ENCODE assay signal across 2 cellular contexts in the genomic region with DNA sequence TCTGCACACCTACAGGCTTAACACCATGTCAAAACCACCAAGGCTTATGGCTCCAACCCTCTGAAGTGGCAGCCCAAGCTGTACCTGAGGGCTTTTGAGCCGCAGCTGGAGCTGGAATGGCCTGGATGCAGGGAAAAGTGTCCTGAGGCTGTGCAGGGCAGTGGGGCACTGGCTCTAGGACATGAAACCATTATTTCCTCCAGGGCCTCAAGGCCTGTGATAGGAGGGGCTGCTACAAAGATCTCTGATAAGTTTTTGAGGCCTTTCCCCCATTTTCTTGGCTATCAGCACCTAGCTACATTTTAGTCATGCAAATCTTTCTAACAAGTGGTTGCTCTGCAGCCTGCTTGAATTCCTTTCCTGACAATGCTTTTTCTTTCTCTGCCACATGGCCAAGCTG.
TF ChIP-seq lines count a peak whose summit lies in the region.

No MANE protein-coding gene starts in this region.

TF ChIP-seq in HEK293, 187 proteins besides CTCF, POLR2A, EP300 and RAD21:
- TF ChIP-seq ZNF585B (tag by site-specific recombination; IDR thresholded peaks at IDR 0.05), result peak; percentile 76
- TF ChIP-seq, protein P1, sequence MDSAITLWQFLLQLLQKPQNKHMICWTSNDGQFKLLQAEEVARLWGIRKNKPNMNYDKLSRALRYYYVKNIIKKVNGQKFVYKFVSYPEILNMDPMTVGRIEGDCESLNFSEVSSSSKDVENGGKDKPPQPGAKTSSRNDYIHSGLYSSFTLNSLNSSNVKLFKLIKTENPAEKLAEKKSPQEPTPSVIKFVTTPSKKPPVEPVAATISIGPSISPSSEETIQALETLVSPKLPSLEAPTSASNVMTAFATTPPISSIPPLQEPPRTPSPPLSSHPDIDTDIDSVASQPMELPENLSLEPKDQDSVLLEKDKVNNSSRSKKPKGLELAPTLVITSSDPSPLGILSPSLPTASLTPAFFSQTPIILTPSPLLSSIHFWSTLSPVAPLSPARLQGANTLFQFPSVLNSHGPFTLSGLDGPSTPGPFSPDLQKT (IDR thresholded peaks at IDR 0.05; ENCODE audit: borderline replicate concordance, low read depth, low read length), result no peak
- no peak for TF ChIP-seq GLI4 (tag by site-specific recombination; IDR thresholded peaks at IDR 0.05)
- TF ChIP-seq MYNN (tag by site-specific recombination; IDR thresholded peaks at IDR 0.05; ENCODE audit: borderline replicate concordance), result no peak
- TF ChIP-seq, protein P2, sequence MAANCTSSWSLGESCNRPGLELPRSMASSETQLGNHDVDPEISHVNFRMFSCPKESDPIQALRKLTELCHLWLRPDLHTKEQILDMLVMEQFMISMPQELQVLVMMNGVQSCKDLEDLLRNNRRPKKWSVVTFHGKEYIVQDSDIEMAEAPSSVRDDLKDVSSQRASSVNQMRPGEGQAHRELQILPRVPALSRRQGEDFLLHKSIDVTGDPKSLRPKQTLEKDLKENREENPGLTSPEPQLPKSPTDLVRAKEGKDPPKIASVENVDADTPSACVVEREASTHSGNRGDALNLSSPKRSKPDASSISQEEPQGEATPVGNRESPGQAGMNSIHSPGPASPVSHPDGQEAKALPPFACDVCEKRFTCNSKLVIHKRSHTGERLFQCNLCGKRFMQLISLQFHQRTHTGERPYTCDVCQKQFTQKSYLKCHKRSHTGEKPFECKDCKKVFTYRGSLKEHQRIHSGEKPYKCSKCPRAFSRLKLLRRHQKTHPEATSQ (tag by site-specific recombination; IDR thresholded peaks at IDR 0.05), result no peak
- TF ChIP-seq, protein P3, sequence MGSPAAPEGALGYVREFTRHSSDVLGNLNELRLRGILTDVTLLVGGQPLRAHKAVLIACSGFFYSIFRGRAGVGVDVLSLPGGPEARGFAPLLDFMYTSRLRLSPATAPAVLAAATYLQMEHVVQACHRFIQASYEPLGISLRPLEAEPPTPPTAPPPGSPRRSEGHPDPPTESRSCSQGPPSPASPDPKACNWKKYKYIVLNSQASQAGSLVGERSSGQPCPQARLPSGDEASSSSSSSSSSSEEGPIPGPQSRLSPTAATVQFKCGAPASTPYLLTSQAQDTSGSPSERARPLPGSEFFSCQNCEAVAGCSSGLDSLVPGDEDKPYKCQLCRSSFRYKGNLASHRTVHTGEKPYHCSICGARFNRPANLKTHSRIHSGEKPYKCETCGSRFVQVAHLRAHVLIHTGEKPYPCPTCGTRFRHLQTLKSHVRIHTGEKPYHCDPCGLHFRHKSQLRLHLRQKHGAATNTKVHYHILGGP (tag by site-specific recombination; IDR thresholded peaks at IDR 0.05), result no peak
- TF ChIP-seq, protein P4, sequence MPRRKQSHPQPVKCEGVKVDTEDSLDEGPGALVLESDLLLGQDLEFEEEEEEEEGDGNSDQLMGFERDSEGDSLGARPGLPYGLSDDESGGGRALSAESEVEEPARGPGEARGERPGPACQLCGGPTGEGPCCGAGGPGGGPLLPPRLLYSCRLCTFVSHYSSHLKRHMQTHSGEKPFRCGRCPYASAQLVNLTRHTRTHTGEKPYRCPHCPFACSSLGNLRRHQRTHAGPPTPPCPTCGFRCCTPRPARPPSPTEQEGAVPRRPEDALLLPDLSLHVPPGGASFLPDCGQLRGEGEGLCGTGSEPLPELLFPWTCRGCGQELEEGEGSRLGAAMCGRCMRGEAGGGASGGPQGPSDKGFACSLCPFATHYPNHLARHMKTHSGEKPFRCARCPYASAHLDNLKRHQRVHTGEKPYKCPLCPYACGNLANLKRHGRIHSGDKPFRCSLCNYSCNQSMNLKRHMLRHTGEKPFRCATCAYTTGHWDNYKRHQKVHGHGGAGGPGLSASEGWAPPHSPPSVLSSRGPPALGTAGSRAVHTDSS (tag by site-specific recombination; IDR thresholded peaks at IDR 0.05), result no peak

TF ChIP-seq in K562, 482 proteins besides CTCF, POLR2A, EP300 and RAD21:
- no peak for TF ChIP-seq ZC3H11A (IDR thresholded peaks at IDR 0.05; ENCODE audit: low read depth, low read length)
- peak; percentile 60 for TF ChIP-seq ZFP36 (IDR thresholded peaks at IDR 0.05; ENCODE audit: low read depth, low read length, partially characterized antibody)
